14 cellular contexts compared by ENCODE assay signal in the genomic region with DNA sequence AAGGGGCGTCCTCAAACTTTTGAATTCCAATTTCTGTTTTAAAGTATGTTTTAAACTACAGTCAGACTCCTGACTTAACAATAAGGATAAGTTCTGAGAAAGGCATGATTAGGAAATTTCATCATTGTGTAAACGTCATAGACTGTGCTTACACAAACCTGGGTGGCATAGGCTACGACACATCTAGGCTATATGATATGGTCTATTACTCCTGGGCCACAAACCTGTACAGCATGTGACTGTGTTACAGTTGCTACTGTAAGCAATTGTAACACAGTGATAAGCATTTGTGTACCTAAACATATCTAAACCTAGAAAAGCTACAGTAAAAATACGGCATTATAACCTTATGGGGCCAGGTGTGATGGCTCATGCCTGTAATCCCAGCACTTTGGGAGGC. TPM values are rescaled to one million over a fixed set of nuclear protein-coding genes. Genes with fewer than 3 reads are reported as not detected.
A peak's percentile ranks its signal among the peaks of the same experiment; 100 is the strongest.
DNase-seq lines count a peak whose midpoint lies in the region; ATAC-seq, FAIRE-seq and TF ChIP-seq lines count a peak whose summit lies in the region.
"Had no signal": no experiment of that assay in that cellular context is flagged by ENCODE, and none has a peak within 500 bp of the region (broad histone marks: within the 10 kb centered on the region; RNA-seq: fewer than 3 reads in every experiment).

No MANE protein-coding gene starts in this region.

- H3K27ac ChIP-seq in HepG2 (ENCODE audit: extremely low read length, insufficient read depth, low read length) (no peak overlapping the region), right lobe of liver (no peak overlapping the region)
- no peak overlapping the region for H3K27ac ChIP-seq in naive thymus-derived CD4-positive, alpha-beta T cell (ENCODE audit: low read depth, low read length)
- H3K27ac ChIP-seq: BLaER1 had no signal

- POLR2A ChIA-PET in HepG2 (lab: Yijun Ruan, JAX) = interaction anchor here (0.9 kb wide), 1 partner anchor 9 kb away, joined by 4 read pairs; a partner anchor contains a TSS
- POLR2A ChIA-PET in naive thymus-derived CD4-positive, alpha-beta T cell (lab: Charles Lee) = interaction anchor here (0.7 kb wide), 1 partner anchor 8 kb away, joined by 4 read pairs; a partner anchor contains a TSS

- FAIRE-seq in HepG2 (lab: Jason Lieb, UNC) = no peak

- DNase-seq in HepG2 (ENCODE audit: low spot score) (no peak), right lobe of liver (no peak), fibroblast of peridontal ligament (ENCODE audit: extremely low read depth) (peak; percentile 23), mucosa of descending colon (no peak), NCI-H526 treated with DMSO at 0.1 percent for 48 hours (lab: John Stamatoyannopoulos, UW) (no peak), H7 (no peak)
- no peak for DNase-seq in naive thymus-derived CD4-positive, alpha-beta T cell
- DNase-seq in NK-92 treated with Interleukin-12 subunit alpha and Interleukin-12 subunit beta, amount 100 ng/mL, for 24 hours (lab: John Stamatoyannopoulos, UW) = no peak
- DNase-seq: 8988T; Caco-2; CD8-positive, alpha-beta memory T cell; H9 had no signal

- H3K27ac Mint-ChIP-seq in naive thymus-derived CD4-positive, alpha-beta T cell = peak overlapping the region in 1 of 9 donors; percentile 20
- H3K27ac Mint-ChIP-seq: CD8-positive, alpha-beta memory T cell; GM23338 had no signal

- in situ Hi-C loops in HepG2 (cut with HindIII; ENCODE audit: extremely low pct_ligation_motif_present, low pct_unique_long_range_greater_than_20kb) = no loop called here

- H3K4me3 Mint-ChIP-seq in naive thymus-derived CD4-positive, alpha-beta T cell = no peak overlapping the region
- H3K4me3 Mint-ChIP-seq: CD8-positive, alpha-beta memory T cell; GM23338; H9 had no signal

- no peak for TF ChIP-seq EP300 in HepG2 (IDR thresholded peaks at IDR 0.05; ENCODE audit: low read depth in 2 of 2, low read length in 2 of 2)
- no peak for TF ChIP-seq EP300 in HepG2 (CRISPR knock-in tag; IDR thresholded peaks at IDR 0.05; ENCODE audit: borderline replicate concordance)

- H3K79me2 ChIP-seq in HepG2 (ENCODE audit: insufficient read depth, low read length) = no peaks in the 10 kb centered on the region

- 34% methylated on average over 4 of the region's 4 CpGs for WGBS in HepG2 (ENCODE audit: low lambda C conversion rate)
- WGBS in right lobe of liver (ENCODE audit: insufficient coverage, low coverage, low lambda C conversion rate, missing lambda C conversion rate) = 81% methylated on average over 4 of the region's 4 CpGs

- intact Hi-C loops in HepG2 (cut with micrococcal nuclease; ENCODE audit: unreplicated experiment) = no loop called here
- intact Hi-C loops in right lobe of liver (cut with DNase I) = no loop called here
- intact Hi-C loops in mucosa of descending colon (cut with DNase I, micrococcal nuclease) = no loop called here
- intact Hi-C loops in naive thymus-derived CD4-positive, alpha-beta T cell (cut with micrococcal nuclease) = no loop called here

- TF ChIP-seq CTCF in HepG2 (CRISPR knock-in tag; IDR thresholded peaks at IDR 0.05) = no peak
- TF ChIP-seq CTCF in right lobe of liver (IDR thresholded peaks at IDR 0.05) = no peak
- no peak for TF ChIP-seq CTCF in mucosa of descending colon (IDR thresholded peaks at IDR 0.05)

- H3K4me1 Mint-ChIP-seq in naive thymus-derived CD4-positive, alpha-beta T cell = peaks cover 21 to 32% (median 31%) of the 10 kb centered on the region in 7 donors

- H3K9ac ChIP-seq in HepG2 (ENCODE audit: insufficient read depth, low read depth, low read length) = no peak overlapping the region
- H3K9ac ChIP-seq: BLaER1 had no signal

- no TSS peak for BruUV-seq in HepG2 (replicated peaks; lab: Mats Ljungman, UMichigan)

- ATAC-seq in HepG2 (no peak), right lobe of liver (no peak), mucosa of descending colon (peak; percentile 57)
- no peak for ATAC-seq in naive thymus-derived CD4-positive, alpha-beta T cell
- ATAC-seq: GM23338 had no signal

- H3K27me3 Mint-ChIP-seq in naive thymus-derived CD4-positive, alpha-beta T cell = peaks cover 0 to 5% (median 0%) of the 10 kb centered on the region in 5 donors
- H3K27me3 Mint-ChIP-seq: CD8-positive, alpha-beta memory T cell had no signal

- peaks cover 0 to under 1% (median 0%) of the 10 kb centered on the region in 11 donors for H3K9me3 Mint-ChIP-seq in naive thymus-derived CD4-positive, alpha-beta T cell
- H3K9me3 Mint-ChIP-seq: CD8-positive, alpha-beta memory T cell; GM23338; H9 had no signal

- H3K4me1 ChIP-seq in HepG2 (ENCODE audit: insufficient read depth, low read length) (peaks cover 12% of the 10 kb centered on the region; the same call in 1 of the 2 replicates), right lobe of liver (no peaks in the 10 kb centered on the region), mucosa of descending colon (ENCODE audit: low read depth) (peaks cover 9% of the 10 kb centered on the region)
- H3K4me1 ChIP-seq in naive thymus-derived CD4-positive, alpha-beta T cell (ENCODE audit: control insufficient read depth in 2 of 2, insufficient read depth in 2 of 2, low read length in 2 of 2) = peaks cover 19 to 23% of the 10 kb centered on the region in 2 donors
- H3K4me1 ChIP-seq: Caco-2 had no signal

- H3K4me2 ChIP-seq in HepG2 (ENCODE audit: low read depth, low read length) = no peak overlapping the region
- H3K4me2 ChIP-seq: BLaER1, GM23338 had no signal

- H4K20me1 ChIP-seq in HepG2 (ENCODE audit: insufficient read depth, low read length) = no peaks in the 10 kb centered on the region
- H4K20me1 ChIP-seq: BLaER1 had no signal

- TF ChIP-seq POLR2A in HepG2 (IDR thresholded peaks at IDR 0.05; ENCODE audit: insufficient read depth in 1 of 2, low read depth in 2 of 2, low read length in 2 of 2) (no peak), right lobe of liver (IDR thresholded peaks at IDR 0.05) (no peak)

- CTCF ChIA-PET in HepG2 (lab: Yijun Ruan, JAX; ENCODE audit: low intra/inter-chr PET ratio, low total read pairs) = no interaction called here
- CTCF ChIA-PET in naive thymus-derived CD4-positive, alpha-beta T cell (lab: Charles Lee) = no interaction called here

- H3K36me3 Mint-ChIP-seq in naive thymus-derived CD4-positive, alpha-beta T cell = peaks cover 0 to 19% (median 0%) of the 10 kb centered on the region in 5 donors

- no peaks in the 10 kb centered on the region for H3K36me3 ChIP-seq in HepG2 (replicated peaks in 1 of 2; ENCODE audit: control insufficient read depth in 1 of 2, insufficient read depth in 2 of 2, low read length in 2 of 2)
- no peaks in the 10 kb centered on the region for H3K36me3 ChIP-seq in right lobe of liver
- no peaks in the 10 kb centered on the region for H3K36me3 ChIP-seq in mucosa of descending colon (ENCODE audit: low read depth)
- no peaks in the 10 kb centered on the region for H3K36me3 ChIP-seq in naive thymus-derived CD4-positive, alpha-beta T cell (ENCODE audit: control insufficient read depth in 2 of 3, insufficient read depth in 3 of 3, low read length in 3 of 3)
- no peaks in the 10 kb centered on the region for H3K36me3 ChIP-seq in H7 (replicated peaks; ENCODE audit: control insufficient read depth, insufficient read depth, low read length)
- H3K36me3 ChIP-seq: BLaER1 had no signal

- H3K9me3 ChIP-seq in HepG2 (ENCODE audit: low read length) (no peaks in the 10 kb centered on the region), right lobe of liver (no peaks in the 10 kb centered on the region), mucosa of descending colon (no peaks in the 10 kb centered on the region)
- H3K9me3 ChIP-seq in naive thymus-derived CD4-positive, alpha-beta T cell (ENCODE audit: control insufficient read depth in 2 of 3, low read length in 3 of 3) = no peaks in the 10 kb centered on the region
- H3K9me3 ChIP-seq: BLaER1, Caco-2 had no signal

- no peak for TF ChIP-seq RAD21 in HepG2 (CRISPR knock-in tag; IDR thresholded peaks at IDR 0.05)

- H2AFZ ChIP-seq in HepG2 (ENCODE audit: low read length) = no peak overlapping the region
- H2AFZ ChIP-seq: GM23338 had no signal

- H3K27me3 ChIP-seq in HepG2 (ENCODE audit: control insufficient read depth in 1 of 2, insufficient read depth in 2 of 2, low read length in 2 of 2) (no peaks in the 10 kb centered on the region; a peak in 1 of 5 replicates), right lobe of liver (no peaks in the 10 kb centered on the region), H7 (ENCODE audit: control insufficient read depth, insufficient read depth, low read length) (no peaks in the 10 kb centered on the region)
- H3K27me3 ChIP-seq in naive thymus-derived CD4-positive, alpha-beta T cell (ENCODE audit: control insufficient read depth in 2 of 2, insufficient read depth in 2 of 2, low read length in 2 of 2) = no peaks in the 10 kb centered on the region
- H3K27me3 ChIP-seq: BLaER1 had no signal

- H3K4me3 ChIP-seq in HepG2 (replicated peaks in 1 of 3; ENCODE audit: insufficient read depth in 1 of 3, low read depth in 2 of 3, low read length in 3 of 3) (no peak overlapping the region), right lobe of liver (no peak overlapping the region), mucosa of descending colon (no peak overlapping the region), H7 (ENCODE audit: insufficient read depth, low read depth, low read length) (no peak overlapping the region)
- no peak overlapping the region for H3K4me3 ChIP-seq in naive thymus-derived CD4-positive, alpha-beta T cell (ENCODE audit: low read length)
- H3K4me3 ChIP-seq: BLaER1, GM23338 had no signal

RNA-seq across cellular contexts. Expression of a gene that starts 8.2 kb away (rescaled TPM):
- total RNA-seq in HepG2 (2016; rRNA removed; fragmentation: Illumina TruSeq; extraction: Trizol) (16.6 and 36.3 TPM in 2 replicates), right lobe of liver (10 to 100 TPM; 26.7 to 55.6 (median 39.8) TPM), mucosa of descending colon (100 to 1,000 TPM in 2 of 3 donors, 10 to 100 TPM in 1; 94.0 to 149 (median 114) TPM)
- 7.4 and 10.5 TPM in 2 replicates for total RNA-seq in HepG2 (2016; cell fraction: cytosol; rRNA removed; fragmentation: Illumina TruSeq; extraction: Trizol; ENCODE audit: low read depth)
- 19.2 and 33.7 TPM in 2 replicates for total RNA-seq in HepG2 (2016; cell fraction: insoluble cytoplasmic fraction; rRNA removed; fragmentation: Illumina TruSeq; extraction: Trizol)
- total RNA-seq in HepG2 (2016; cell fraction: membrane; rRNA removed; fragmentation: Illumina TruSeq; extraction: Trizol) = 13.9 and 17.2 TPM in 2 replicates
- 41.0 and 53.4 TPM in 2 replicates for total RNA-seq in HepG2 (2016; cell fraction: nucleus; rRNA removed; fragmentation: Illumina TruSeq; extraction: Trizol)
- 14.8 and 18.8 TPM in 2 replicates for polyA plus RNA-seq in HepG2 (2011; rRNA removed)
- polyA plus RNA-seq in HepG2 (2011; cell fraction: cytosol; rRNA removed) = 10.0 and 10.9 TPM in 2 replicates
- polyA plus RNA-seq in HepG2 (2011; cell fraction: nucleus; rRNA removed) = 69.0 and 79.9 TPM in 2 replicates
- 14.0 and 15.8 TPM in 2 replicates for polyA plus RNA-seq in HepG2 (2012)
- polyA plus RNA-seq in HepG2 (2016; cell fraction: cytosol; fragmentation: Illumina TruSeq; extraction: Trizol; ENCODE audit: low read depth) = 7.4 and 8.4 TPM in 2 replicates
- 12.6 and 15.7 TPM in 2 replicates for polyA plus RNA-seq in HepG2 (2016; cell fraction: insoluble cytoplasmic fraction; fragmentation: Illumina TruSeq; extraction: Trizol; ENCODE audit: low read depth)
- polyA plus RNA-seq in HepG2 (2016; cell fraction: membrane; fragmentation: Illumina TruSeq; extraction: Trizol; ENCODE audit: low read depth) = 11.4 and 11.6 TPM in 2 replicates
- polyA plus RNA-seq in HepG2 (2016; cell fraction: nucleus; fragmentation: Illumina TruSeq; extraction: Trizol; ENCODE audit: insufficient read depth, low read depth) = 45.5 and 47.0 TPM in 2 replicates
- 6.1 and 32.7 TPM in 2 replicates for polyA minus RNA-seq in HepG2 (2011; rRNA and poly(A)+ RNA removed; ENCODE audit: low replicate concordance)
- 9.4 and 9.6 TPM in 2 replicates for polyA minus RNA-seq in HepG2 (2011; cell fraction: cytosol; rRNA and poly(A)+ RNA removed)
- 44.3 and 59.9 TPM in 2 replicates for polyA minus RNA-seq in HepG2 (2011; cell fraction: nucleus; rRNA and poly(A)+ RNA removed)
- total RNA-seq in naive thymus-derived CD4-positive, alpha-beta T cell = 100 to 1,000 TPM in 2 of 5 experiments, 10 to 100 TPM in 3; 63.7 to 108 (median 95.9) TPM
- polyA plus RNA-seq in naive thymus-derived CD4-positive, alpha-beta T cell = 10 to 100 TPM; 31.1 to 41.7 TPM
- total RNA-seq in H7 (2014; rRNA removed; shearing (Covaris generic)) = 20.3 and 28.0 TPM in 2 replicates

RNA-seq across cellular contexts. Expression of a gene that starts 45.2 kb away (rescaled TPM):
- total RNA-seq in HepG2 (2016; rRNA removed; fragmentation: Illumina TruSeq; extraction: Trizol) = 0.58 and 0.65 TPM in 2 replicates
- total RNA-seq in HepG2 (2016; cell fraction: cytosol; rRNA removed; fragmentation: Illumina TruSeq; extraction: Trizol; ENCODE audit: low read depth) = 0.10 and 0.44 TPM in 2 replicates
- total RNA-seq in HepG2 (2016; cell fraction: insoluble cytoplasmic fraction; rRNA removed; fragmentation: Illumina TruSeq; extraction: Trizol) = 0.59 and 0.67 TPM in 2 replicates
- total RNA-seq in HepG2 (2016; cell fraction: membrane; rRNA removed; fragmentation: Illumina TruSeq; extraction: Trizol) = 0.21 and 0.25 TPM in 2 replicates
- 0.81 and 0.84 TPM in 2 replicates for total RNA-seq in HepG2 (2016; cell fraction: nucleus; rRNA removed; fragmentation: Illumina TruSeq; extraction: Trizol)
- polyA plus RNA-seq in HepG2 (2011; rRNA removed) = 0.40 and 0.50 TPM in 2 replicates
- 0.27 and 0.42 TPM in 2 replicates for polyA plus RNA-seq in HepG2 (2011; cell fraction: cytosol; rRNA removed)
- polyA plus RNA-seq in HepG2 (2011; cell fraction: nucleus; rRNA removed) = 0.43 and 0.88 TPM in 2 replicates
- 1.2 and 1.7 TPM in 2 replicates for polyA plus RNA-seq in HepG2 (2012)
- polyA plus RNA-seq in HepG2 (2016; cell fraction: cytosol; fragmentation: Illumina TruSeq; extraction: Trizol; ENCODE audit: low read depth) = under 0.01 and 0.05 TPM in 2 replicates
- polyA plus RNA-seq in HepG2 (2016; cell fraction: insoluble cytoplasmic fraction; fragmentation: Illumina TruSeq; extraction: Trizol; ENCODE audit: low read depth) = 0.30 and 0.43 TPM in 2 replicates
- 0.03 and 0.06 TPM in 2 replicates for polyA plus RNA-seq in HepG2 (2016; cell fraction: membrane; fragmentation: Illumina TruSeq; extraction: Trizol; ENCODE audit: low read depth)
- polyA plus RNA-seq in HepG2 (2016; cell fraction: nucleus; fragmentation: Illumina TruSeq; extraction: Trizol; ENCODE audit: insufficient read depth, low read depth) = 0.30 and 0.45 TPM in 2 replicates
- polyA minus RNA-seq in HepG2 (2011; rRNA and poly(A)+ RNA removed; ENCODE audit: low replicate concordance) = 0.44 and 8.9 TPM in 2 replicates
- 0.44 and 1.2 TPM in 2 replicates for polyA minus RNA-seq in HepG2 (2011; cell fraction: cytosol; rRNA and poly(A)+ RNA removed)
- 3.4 and 3.7 TPM in 2 replicates for polyA minus RNA-seq in HepG2 (2011; cell fraction: nucleus; rRNA and poly(A)+ RNA removed)
- 1 to 10 TPM in 5 of 6 experiments, under 1 TPM in 1; 0.31 to 3.5 (median 1.7) TPM for total RNA-seq in right lobe of liver
- 10 to 100 TPM; 25.0 to 41.5 (median 27.2) TPM for total RNA-seq in mucosa of descending colon
- total RNA-seq in naive thymus-derived CD4-positive, alpha-beta T cell = 10 to 100 TPM; 31.9 to 43.5 (median 34.3) TPM
- 10 to 100 TPM; 17.7 to 26.8 TPM for polyA plus RNA-seq in naive thymus-derived CD4-positive, alpha-beta T cell
- 1.1 and 1.9 TPM in 2 replicates for total RNA-seq in H7 (2014; rRNA removed; shearing (Covaris generic))
